In genomic region chr4:9122711-9123110, GRCh38 we compare ENCODE assay signal across 6 cellular contexts. TPM values are rescaled to one million over a fixed set of nuclear protein-coding genes. Genes with fewer than 3 reads are reported as not detected.
"Had no signal": no experiment of that assay in that cellular context is flagged by ENCODE, and none has a peak within 500 bp of the region (broad histone marks: within the 10 kb centered on the region; RNA-seq: fewer than 3 reads in every experiment).

No MANE protein-coding gene starts in this region.

RNA-seq across cellular contexts. Expression of gene FAM90A26, which starts 47.5 kb away (rescaled TPM):
- total RNA-seq: HT-29, LHCN-M2, NCI-H460, PC-3, Right ventricle myocardium inferior, SJCRH30 had no signal
